Comparison of ENCODE assay signal across 10 cellular contexts in genomic region chr1:154222518-154222917, GRCh38. TPM values are rescaled to one million over a fixed set of nuclear protein-coding genes. Genes with fewer than 3 reads are reported as not detected.
DNase-seq lines count a peak whose midpoint lies in the region; ATAC-seq and TF ChIP-seq lines count a peak whose summit lies in the region.
"Had no signal": no experiment of that assay in that cellular context is flagged by ENCODE, and none has a peak within 500 bp of the region (broad histone marks: within the 10 kb centered on the region; RNA-seq: fewer than 3 reads in every experiment).

No MANE protein-coding gene starts in this region.

- WGBS in adrenal gland, 4 donors, result 39 to 51% (median 46%) methylated on average over 1 of the region's 1 CpG

- H3K4me3 Mint-ChIP-seq in stimulated activated naive CD8-positive, alpha-beta T cell treated with anti-CD3 and anti-CD28 coated beads, Interleukin-15, Interleukin-2, amounts not matched to agents 100 ng/mL and 50 ng/mL, for 24 hours, result peak overlapping the region; percentile 96
- peak overlapping the region; percentile 90 for H3K4me3 Mint-ChIP-seq in memory B cell

- no peak for ATAC-seq in stimulated activated naive CD8-positive, alpha-beta T cell treated with anti-CD3 and anti-CD28 coated beads, Interleukin-15, Interleukin-2, amounts not matched to agents 100 U/mL and 50 U/mL, for 24 hours
- ATAC-seq in memory B cell (ENCODE audit: low read depth) (no peak), GM19463 (IDR thresholded peaks at IDR 0.05; ENCODE audit: unreplicated experiment) (no peak), GM21737 (IDR thresholded peaks at IDR 0.05; ENCODE audit: unreplicated experiment) (no peak)

- no peak for TF ChIP-seq POLR2A in adrenal gland (IDR thresholded peaks at IDR 0.05)

- H3K9me3 ChIP-seq in adrenal gland (replicated peaks in 1 of 3), result no peaks in the 10 kb centered on the region

- no peaks in the 10 kb centered on the region for H3K27me3 Mint-ChIP-seq in stimulated activated naive CD8-positive, alpha-beta T cell treated with anti-CD3 and anti-CD28 coated beads, Interleukin-15, Interleukin-2, amounts not matched to agents 100 ng/mL and 50 ng/mL, for 24 hours
- no peaks in the 10 kb centered on the region for H3K27me3 Mint-ChIP-seq in memory B cell

- H3K4me1 ChIP-seq in adrenal gland (replicated peaks in 1 of 2), result peaks cover 30 to 55% of the 10 kb centered on the region in 2 donors

- H3K36me3 ChIP-seq in adrenal gland (replicated peaks in 1 of 2), result peaks cover 0 to 40% of the 10 kb centered on the region in 2 donors

- no peak for DNase-seq in stimulated activated naive CD8-positive, alpha-beta T cell treated with anti-CD3 and anti-CD28 coated beads, Interleukin-15, Interleukin-2, amounts not matched to agents 100 U/mL and 50 U/mL, for 24 hours
- DNase-seq in adrenal gland (peak in 1 of 7 donors; percentile 36), memory B cell (ENCODE audit: low spot score in 2 of 2) (no peak), putamen (ENCODE audit: low spot score) (no peak), SK-N-DZ (ENCODE audit: low spot score) (no peak)
- DNase-seq: retina had no signal

- H3K27ac Mint-ChIP-seq in stimulated activated naive CD8-positive, alpha-beta T cell treated with anti-CD3 and anti-CD28 coated beads, Interleukin-15, Interleukin-2, amounts not matched to agents 100 ng/mL and 50 ng/mL, for 24 hours, result peak overlapping the region; percentile 99
- peak overlapping the region; percentile 95 for H3K27ac Mint-ChIP-seq in memory B cell

- H3K9me3 Mint-ChIP-seq in stimulated activated naive CD8-positive, alpha-beta T cell treated with anti-CD3 and anti-CD28 coated beads, Interleukin-15, Interleukin-2, amounts not matched to agents 100 ng/mL and 50 ng/mL, for 24 hours, result no peaks in the 10 kb centered on the region
- no peaks in the 10 kb centered on the region for H3K9me3 Mint-ChIP-seq in memory B cell

- H3K27me3 ChIP-seq in adrenal gland, result no peaks in the 10 kb centered on the region

- intact Hi-C loops in adrenal gland (cut with DNase I), result no loop called here

- TF ChIP-seq CTCF in adrenal gland (IDR thresholded peaks at IDR 0.05), result no peak

- H3K27ac ChIP-seq in adrenal gland, result peak overlapping the region in 3 of 5 donors; percentile 90 to 100 (median 100)

- peak overlapping the region in 1 of 4 donors; percentile 93 for H3K4me3 ChIP-seq in adrenal gland

- H3K4me1 Mint-ChIP-seq in stimulated activated naive CD8-positive, alpha-beta T cell treated with anti-CD3 and anti-CD28 coated beads, Interleukin-15, Interleukin-2, amounts not matched to agents 100 ng/mL and 50 ng/mL, for 24 hours (ENCODE audit: low read depth), result peaks cover 79% of the 10 kb centered on the region
- peaks cover 54% of the 10 kb centered on the region for H3K4me1 Mint-ChIP-seq in memory B cell

- peaks cover 79% of the 10 kb centered on the region for H3K36me3 Mint-ChIP-seq in stimulated activated naive CD8-positive, alpha-beta T cell treated with anti-CD3 and anti-CD28 coated beads, Interleukin-15, Interleukin-2, amounts not matched to agents 100 ng/mL and 50 ng/mL, for 24 hours (ENCODE audit: low read depth)
- H3K36me3 Mint-ChIP-seq in memory B cell, result peaks cover 23% of the 10 kb centered on the region

RNA-seq across cellular contexts. Expression of gene UBAP2L, which starts 1.8 kb away (rescaled TPM):
- total RNA-seq in adrenal gland, result 100 to 1,000 TPM in 4 of 8 donors, 10 to 100 TPM in 4; 51.0 to 152 (median 97.5) TPM
- 100 to 1,000 TPM in 2 of 3 donors, 10 to 100 TPM in 1; 88.9 to 185 (median 101) TPM for polyA plus RNA-seq in adrenal gland
- 105 and 115 TPM in 2 replicates for polyA plus RNA-seq in SK-N-DZ (2014; cell fraction: cytosol; rRNA removed)
- 154 and 210 TPM in 2 replicates for polyA plus RNA-seq in SK-N-DZ (2014; cell fraction: nucleus; rRNA removed)

RNA-seq across cellular contexts. Expression of gene CFAP141, which starts 16.4 kb away (rescaled TPM):
- not detected for total RNA-seq in adrenal gland
- under 1 TPM in 1 of 3 donors, not detected in 2; 0.51 TPM for polyA plus RNA-seq in adrenal gland
- not detected in 2 replicates for polyA plus RNA-seq in SK-N-DZ (2014; cell fraction: cytosol; rRNA removed)
- polyA plus RNA-seq in SK-N-DZ (2014; cell fraction: nucleus; rRNA removed), result not detected in 2 replicates
- total RNA-seq: NCI-H460 had no signal

RNA-seq across cellular contexts. Expression of gene TPM3, which starts 30.6 kb away (rescaled TPM):
- 100 to 1,000 TPM; 246 to 350 (median 269) TPM for total RNA-seq in adrenal gland
- polyA plus RNA-seq in adrenal gland, result 100 to 1,000 TPM; 104 to 465 (median 111) TPM
- polyA plus RNA-seq in SK-N-DZ (2014; cell fraction: cytosol; rRNA removed), result 390 and 528 TPM in 2 replicates
- 212 and 245 TPM in 2 replicates for polyA plus RNA-seq in SK-N-DZ (2014; cell fraction: nucleus; rRNA removed)

RNA-seq across cellular contexts. Expression of gene HAX1, which starts 49.9 kb away (rescaled TPM):
- 100 to 1,000 TPM in 3 of 8 donors, 10 to 100 TPM in 5; 80.7 to 121 (median 97.0) TPM for total RNA-seq in adrenal gland
- 100 to 1,000 TPM; 180 to 243 (median 182) TPM for polyA plus RNA-seq in adrenal gland
- 222 TPM in 2 replicates for polyA plus RNA-seq in SK-N-DZ (2014; cell fraction: cytosol; rRNA removed)
- 209 and 219 TPM in 2 replicates for polyA plus RNA-seq in SK-N-DZ (2014; cell fraction: nucleus; rRNA removed)
